In genomic region chr9:94772654-94773303, GRCh38 we compare ENCODE assay signal across 1 cellular context.
A peak's percentile ranks its signal among the peaks of the same experiment; 100 is the strongest.
TF ChIP-seq lines count a peak whose summit lies in the region.

No MANE protein-coding gene starts in this region.

TF ChIP-seq in H1, 55 proteins besides CTCF, POLR2A, EP300 and RAD21:
- TF ChIP-seq MAX (IDR thresholded peaks at IDR 0.05): peak; percentile 17; the same call in 1 of the 2 replicates
- TF ChIP-seq BACH1 (IDR thresholded peaks at IDR 0.05; ENCODE audit: low read length): no peak
